In the genomic region with DNA sequence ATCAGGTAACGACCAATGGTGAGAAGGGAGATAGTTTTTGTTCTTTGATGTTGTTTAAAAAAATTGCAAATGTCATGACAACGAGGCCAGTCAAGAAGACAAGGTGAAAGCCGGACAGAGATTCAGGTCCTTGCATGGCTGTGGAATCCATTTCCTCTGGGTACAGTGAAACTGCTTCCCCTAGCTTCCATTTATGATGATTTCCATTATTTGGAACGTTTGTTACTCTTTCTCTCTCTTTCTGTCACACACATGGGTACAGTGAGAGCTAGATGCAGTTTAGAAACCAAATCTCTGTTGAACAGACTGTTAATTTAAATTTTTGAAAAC, we compare ENCODE assay signal across 8 cellular contexts. TPM values are rescaled to one million over a fixed set of nuclear protein-coding genes. Genes with fewer than 3 reads are reported as not detected.
DNase-seq lines count a peak whose midpoint lies in the region; ATAC-seq and TF ChIP-seq lines count a peak whose summit lies in the region.

No MANE protein-coding gene starts in this region.

- H3K4me3 ChIP-seq in GM23248 (no peak overlapping the region), Peyer's patch (peak overlapping the region in 2 of 4 donors; percentile 47 to 57), iPS DF 6.9 (ENCODE audit: low read length) (peak overlapping the region; percentile 28; the same call in 1 of the 2 replicates), skeletal muscle cell (ENCODE audit: low read depth, low read length) (peak overlapping the region; percentile 17)

- H3K36me3 Mint-ChIP-seq in natural killer cell, result no peaks in the 10 kb centered on the region

- H3F3A ChIP-seq in GM23248 (ENCODE audit: insufficient read depth), result no peaks in the 10 kb centered on the region

- no peaks in the 10 kb centered on the region for H4K20me1 ChIP-seq in GM23248 (ENCODE audit: insufficient read depth)

- intact Hi-C loops in natural killer cell (cut with micrococcal nuclease), result no loop called here

- no peaks in the 10 kb centered on the region for H3K79me2 ChIP-seq in GM23248 (ENCODE audit: insufficient read depth)

- in situ Hi-C loops in GM23248 (cut with MboI), result no loop called here

- TF ChIP-seq CTCF in Peyer's patch (IDR thresholded peaks at IDR 0.05) (no peak), natural killer cell (IDR thresholded peaks at IDR 0.05) (no peak)

- no peak overlapping the region for H3K27ac ChIP-seq in GM23248
- peak overlapping the region in 3 of 4 donors; percentile 58 to 90 (median 89) for H3K27ac ChIP-seq in Peyer's patch
- H3K27ac ChIP-seq in iPS DF 6.9 (ENCODE audit: low read length), result peak overlapping the region; percentile 89

- H3K27me3 Mint-ChIP-seq in natural killer cell (ENCODE audit: low read depth in 2 of 2), result peaks cover 19 to 33% of the 10 kb centered on the region in 2 donors

- H3K4me2 ChIP-seq in GM23248 (ENCODE audit: unreplicated experiment), result no peak overlapping the region

- WGBS in GM23248 (ENCODE audit: low coverage in 1 of 2, low lambda C conversion rate in 2 of 2, missing lambda C conversion rate in 2 of 2), 2 experiments, result 38 to 45% methylated on average over 4 of the region's 4 CpGs
- no CpG with 5 or more reads among the region's 4 CpGs for WGBS in iPS DF 6.9 (ENCODE audit: insufficient coverage, insufficient read length)

- H3K27ac Mint-ChIP-seq in natural killer cell, result no peak overlapping the region

- peak overlapping the region; percentile 72 for H2AFZ ChIP-seq in GM23248

- H3K9me3 ChIP-seq in GM23248 (ENCODE audit: low read depth) (no peaks in the 10 kb centered on the region), Peyer's patch (no peaks in the 10 kb centered on the region), iPS DF 6.9 (ENCODE audit: control insufficient read depth, insufficient read depth, low read length) (no peaks in the 10 kb centered on the region)

- ATAC-seq in natural killer cell, result no peak
- no peak for ATAC-seq in HG02610 (IDR thresholded peaks at IDR 0.05; ENCODE audit: unreplicated experiment)

- H3K9me2 ChIP-seq in GM23248 (ENCODE audit: insufficient read depth), result no peaks in the 10 kb centered on the region

- H3K4me3 Mint-ChIP-seq in natural killer cell, result no peak overlapping the region

- H3K9ac ChIP-seq in GM23248, result no peak overlapping the region

- no peak for TF ChIP-seq POLR2A in Peyer's patch (IDR thresholded peaks at IDR 0.05)

- peaks cover 0 to 9% of the 10 kb centered on the region in 2 donors for H3K4me1 Mint-ChIP-seq in natural killer cell

- H3K36me3 ChIP-seq in GM23248 (ENCODE audit: low read depth), result no peaks in the 10 kb centered on the region
- H3K36me3 ChIP-seq in Peyer's patch, result no peaks in the 10 kb centered on the region
- H3K36me3 ChIP-seq in iPS DF 6.9 (ENCODE audit: control insufficient read depth, insufficient read depth, low read length), result no peaks in the 10 kb centered on the region

- H3K4me1 ChIP-seq in GM23248 (ENCODE audit: insufficient read depth) (peaks cover 11% of the 10 kb centered on the region), Peyer's patch (peaks cover 0 to 36% (median 0%) of the 10 kb centered on the region in 4 donors), iPS DF 6.9 (ENCODE audit: control insufficient read depth, insufficient read depth, low read length) (peaks cover 2% of the 10 kb centered on the region; the same call in 1 of the 2 replicates)

- H3K27me3 ChIP-seq in GM23248 (replicated peaks; ENCODE audit: insufficient read depth) (no peaks in the 10 kb centered on the region), Peyer's patch (no peaks in the 10 kb centered on the region), iPS DF 6.9 (ENCODE audit: control insufficient read depth, insufficient read depth, low read length) (no peaks in the 10 kb centered on the region)

- H3K9me3 Mint-ChIP-seq in natural killer cell, result no peaks in the 10 kb centered on the region

- DNase-seq in GM23248 (no peak), Peyer's patch (no peak), iPS DF 6.9 (ENCODE audit: low read depth, low spot score) (no peak), skeletal muscle cell (ENCODE audit: low read depth) (no peak), HT-29 (ENCODE audit: low spot score) (no peak), pons (ENCODE audit: low spot score) (no peak), natural killer cell (no peak)

RNA-seq across cellular contexts. Expression of gene EPCAM, which starts 23.6 kb away (rescaled TPM):
- 0.22 TPM in 1 of 2 replicates, not detected in the other for total RNA-seq in GM23248 (2014; rRNA removed; shearing (Covaris generic))
- polyA plus RNA-seq in GM23248 (2016; fragmentation: Nextera tagmentation; extraction: Ambion mirVana), result not detected in 2 replicates
- total RNA-seq in Peyer's patch, result 100 to 1,000 TPM in 3 of 4 donors, 10 to 100 TPM in 1; 62.7 to 969 (median 724) TPM
- 231 and 241 TPM in 2 replicates for total RNA-seq in HT-29 (2014; rRNA removed; shearing (Covaris generic))
- total RNA-seq in natural killer cell, result not detected

RNA-seq across cellular contexts. Expression of gene MSH2, which starts 57.4 kb away (rescaled TPM):
- total RNA-seq in GM23248 (2014; rRNA removed; shearing (Covaris generic)), result 21.6 and 21.8 TPM in 2 replicates
- 17.1 and 17.8 TPM in 2 replicates for polyA plus RNA-seq in GM23248 (2016; fragmentation: Nextera tagmentation; extraction: Ambion mirVana)
- total RNA-seq in Peyer's patch (10 to 100 TPM in 1 of 4 donors, 1 to 10 TPM in 3; 5.8 to 23.1 (median 9.2) TPM), natural killer cell (10 to 100 TPM; 11.9 to 18.8 (median 15.0) TPM)
- total RNA-seq in HT-29 (2014; rRNA removed; shearing (Covaris generic)), result 36.4 and 38.2 TPM in 2 replicates

Comparison
In these comparisons a context has a peak if more than half of its experiments do, and no peak if none do; other contexts are left out.
1. RNA of gene EPCAM, which starts 23.6 kb away (total RNA-seq): 62.7 to 969 TPM in Peyer's patch and 231 to 241 TPM in HT-29; 0.22 TPM in GM23248 and not detected in natural killer cell; every median in the first group is over 10 times any median in the second.